Comparison of ENCODE assay signal across 31 cellular contexts in the genomic region with DNA sequence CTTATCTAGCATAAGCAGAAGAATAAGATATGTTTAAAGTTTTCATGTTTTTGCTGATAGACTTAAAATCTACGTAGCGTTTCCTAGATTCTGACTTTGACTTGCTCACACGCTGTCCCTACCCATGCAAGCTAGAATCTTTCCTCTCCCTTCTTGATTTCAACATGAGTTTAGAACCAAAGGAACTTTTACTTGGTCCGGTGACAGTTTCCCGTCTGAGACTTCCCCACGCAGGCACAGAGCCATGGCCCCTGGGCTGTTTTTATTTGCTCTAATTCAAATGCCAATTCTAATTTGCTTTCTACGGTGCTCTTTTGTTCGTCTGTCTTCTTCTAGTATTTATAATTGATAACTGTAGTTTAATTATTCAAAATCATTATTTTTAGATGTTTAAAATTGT.
"Had no signal": no experiment of that assay in that cellular context is flagged by ENCODE, and none has a peak within 500 bp of the region (broad histone marks: within the 10 kb centered on the region; RNA-seq: fewer than 3 reads in every experiment).

No MANE protein-coding gene starts in this region.

- ATAC-seq: activated CD4-positive, alpha-beta T cell treated with anti-CD3 and anti-CD28 coated beads for 36 hours; activated CD8-positive, alpha-beta memory T cell treated with anti-CD3 and anti-CD28 coated beads, Interleukin-2, amount 10 ng/mL, durations not matched to agents 7 days and 5 days; activated CD8-positive, alpha-beta T cell treated with anti-CD3 and anti-CD28 coated beads, Interleukin-2, amount 10 ng/mL, durations not matched to agents 7 days and 5 days; activated naive CD4-positive, alpha-beta T cell treated with anti-CD3 and anti-CD28 coated beads, Interleukin-2, amount 50 U/mL, for 72 hours; gastroesophageal sphincter; T-helper 17 cell had no signal

- H3K4me1 ChIP-seq: esophagus squamous epithelium had no signal

- H3K4me1 Mint-ChIP-seq: activated CD8-positive, alpha-beta memory T cell treated with anti-CD3 and anti-CD28 coated beads, Interleukin-2, amount 10 ng/mL, durations not matched to agents 7 days and 5 days had no signal

- H3K9me3 ChIP-seq: esophagus squamous epithelium, gastroesophageal sphincter had no signal

- H3K27ac ChIP-seq: brain microvascular endothelial cell, epithelial cell of prostate, esophagus squamous epithelium, gastroesophageal sphincter, WERI-Rb-1 had no signal

- H3K4me3 Mint-ChIP-seq: activated CD4-positive, alpha-beta memory T cell treated with anti-CD3 and anti-CD28 coated beads for 36 hours; activated CD4-positive, alpha-beta T cell treated with anti-CD3 and anti-CD28 coated beads for 36 hours; activated CD4-positive, alpha-beta T cell treated with anti-CD3 and anti-CD28 coated beads, Interleukin-2, amount 10 ng/mL, durations not matched to agents 24 days and 14 days; activated CD8-positive, alpha-beta memory T cell treated with anti-CD3 and anti-CD28 coated beads, Interleukin-2, amount 10 ng/mL, durations not matched to agents 7 days and 5 days; activated CD8-positive, alpha-beta T cell treated with anti-CD3 and anti-CD28 coated beads, Interleukin-2, amount 10 ng/mL, durations not matched to agents 7 days and 5 days; activated naive CD4-positive, alpha-beta T cell treated with anti-CD3 and anti-CD28 coated beads, Interleukin-2, amount 10 ng/mL, durations not matched to agents 7 days and 5 days; activated naive CD8-positive, alpha-beta T cell treated with anti-CD3 and anti-CD28 coated beads, Interleukin-2, amount 10 ng/mL, durations not matched to agents 7 days and 5 days; activated T-helper 1 cell treated with anti-CD3 and anti-CD28 coated beads, Interleukin-12 subunit alpha, Interleukin-12 subunit beta, Interleukin-2, Interleukin-4 antibody, amounts not matched to agents 30 ng/mL and 10 ng/mL and 1 ng/mL, durations not matched to agents 14 hours and 24 hours and 36 hours; T-helper 17 cell; T-helper 2 cell treated with Interferon-gamma antibody and Interleukin-4, amounts not matched to agents 5 μg/mL and 100 μg/mL, for 36 hours had no signal

- H3K9me3 Mint-ChIP-seq: activated CD4-positive, alpha-beta memory T cell treated with anti-CD3 and anti-CD28 coated beads for 36 hours; T-helper 2 cell treated with Interferon-gamma antibody and Interleukin-4, amounts not matched to agents 5 μg/mL and 100 μg/mL, for 36 hours had no signal

- H3K36me3 Mint-ChIP-seq: activated CD4-positive, alpha-beta memory T cell treated with anti-CD3 and anti-CD28 coated beads for 36 hours; activated CD8-positive, alpha-beta memory T cell treated with anti-CD3 and anti-CD28 coated beads, Interleukin-2, amount 10 ng/mL, durations not matched to agents 7 days and 5 days had no signal

- H3K27ac Mint-ChIP-seq: activated CD4-positive, alpha-beta memory T cell treated with anti-CD3 and anti-CD28 coated beads for 36 hours; activated CD4-positive, alpha-beta T cell treated with anti-CD3 and anti-CD28 coated beads for 36 hours; activated CD4-positive, alpha-beta T cell treated with anti-CD3 and anti-CD28 coated beads, Interleukin-2, amount 10 ng/mL, durations not matched to agents 24 days and 14 days; activated CD8-positive, alpha-beta memory T cell treated with anti-CD3 and anti-CD28 coated beads, Interleukin-2, amount 10 ng/mL, durations not matched to agents 7 days and 5 days; activated CD8-positive, alpha-beta T cell treated with anti-CD3 and anti-CD28 coated beads, Interleukin-2, amount 10 ng/mL, durations not matched to agents 7 days and 5 days; activated naive CD4-positive, alpha-beta T cell treated with anti-CD3 and anti-CD28 coated beads, Interleukin-2, amount 10 ng/mL, durations not matched to agents 7 days and 5 days; activated naive CD8-positive, alpha-beta T cell treated with anti-CD3 and anti-CD28 coated beads, Interleukin-2, amount 10 ng/mL, durations not matched to agents 7 days and 5 days; activated T-helper 1 cell treated with anti-CD3 and anti-CD28 coated beads, Interleukin-12 subunit alpha, Interleukin-12 subunit beta, Interleukin-2, Interleukin-4 antibody, amounts not matched to agents 30 ng/mL and 10 ng/mL and 1 ng/mL, durations not matched to agents 14 hours and 24 hours and 36 hours; activated T-helper 2 cell treated with anti-CD3 and anti-CD28 coated beads, Interferon-gamma antibody, Interleukin-2, Interleukin-4, amounts not matched to agents 10 μg/mL and 5 μg/mL and 100 μg/mL, durations not matched to agents 14 hours and 24 hours and 36 hours; T-helper 17 cell; T-helper 2 cell treated with Interferon-gamma antibody and Interleukin-4, amounts not matched to agents 5 μg/mL and 100 μg/mL, for 36 hours had no signal

- H3K27me3 Mint-ChIP-seq: activated CD4-positive, alpha-beta memory T cell treated with anti-CD3 and anti-CD28 coated beads for 36 hours; activated CD4-positive, alpha-beta T cell treated with anti-CD3 and anti-CD28 coated beads for 36 hours; activated CD4-positive, alpha-beta T cell treated with anti-CD3 and anti-CD28 coated beads, Interleukin-2, amount 10 ng/mL, durations not matched to agents 24 days and 14 days; activated CD8-positive, alpha-beta memory T cell treated with anti-CD3 and anti-CD28 coated beads, Interleukin-2, amount 10 ng/mL, durations not matched to agents 7 days and 5 days; activated naive CD8-positive, alpha-beta T cell treated with anti-CD3 and anti-CD28 coated beads, Interleukin-2, amount 10 ng/mL, durations not matched to agents 7 days and 5 days; T-helper 17 cell had no signal

- H3K36me3 ChIP-seq: brain microvascular endothelial cell, esophagus squamous epithelium, gastroesophageal sphincter, WERI-Rb-1 had no signal

- DNase-seq: activated CD4-positive, alpha-beta memory T cell treated with anti-CD3 and anti-CD28 coated beads for 36 hours; activated CD4-positive, alpha-beta T cell treated with anti-CD3 and anti-CD28 coated beads for 36 hours; activated CD4-positive, alpha-beta T cell treated with anti-CD3 and anti-CD28 coated beads, Interleukin-2, amount 10 ng/mL, durations not matched to agents 24 days and 14 days; activated CD4-positive, CD25-positive, alpha-beta regulatory T cell; activated CD4-positive, CD25-positive, alpha-beta regulatory T cell treated with anti-CD3 and anti-CD28 coated beads, Interleukin-2, amount 50 U/mL, for 72 hours; activated CD8-positive, alpha-beta memory T cell treated with anti-CD3 and anti-CD28 coated beads, Interleukin-2, amount 10 ng/mL, durations not matched to agents 7 days and 5 days; activated CD8-positive, alpha-beta memory T cell treated with anti-CD3 and anti-CD28 coated beads, Interleukin-2, amount 50 U/mL, for 4 hours; activated CD8-positive, alpha-beta T cell treated with anti-CD3 and anti-CD28 coated beads, Interleukin-2, amount 10 ng/mL, durations not matched to agents 7 days and 5 days; activated gamma-delta T cell; activated naive CD4-positive, alpha-beta T cell; activated naive CD4-positive, alpha-beta T cell treated with anti-CD3 and anti-CD28 coated beads, Interleukin-2, amount 10 ng/mL, durations not matched to agents 7 days and 5 days; activated naive CD8-positive, alpha-beta T cell treated with anti-CD3 and anti-CD28 coated beads, Interleukin-2, amount 10 ng/mL, durations not matched to agents 7 days and 5 days; activated T-cell treated with anti-CD3 and anti-CD28 coated beads, Interleukin-2, amount 50 U/mL, for 1 hour; activated T-cell treated with anti-CD3 and anti-CD28 coated beads, Interleukin-2, amount 50 U/mL, for 48 hours; amniotic stem cell; brain microvascular endothelial cell; cortex of kidney; dermis blood vessel endothelial cell; effector CD8-positive, alpha-beta T cell; esophagus squamous epithelium; foreskin melanocyte; T-helper 1 cell; T-helper 17 cell; T1000; WERI-Rb-1 had no signal

- H3K4me3 ChIP-seq: esophagus squamous epithelium, gastroesophageal sphincter had no signal

- H3K27me3 ChIP-seq: brain microvascular endothelial cell, esophagus squamous epithelium, gastroesophageal sphincter had no signal
